ENCODE assay signal across 17 cellular contexts in genomic region chr20:50412499-50412898, GRCh38.
DNase-seq lines count a peak whose midpoint lies in the region; ATAC-seq, FAIRE-seq and TF ChIP-seq lines count a peak whose summit lies in the region.
"Had no signal": no experiment of that assay in that cellular context is flagged by ENCODE, and none has a peak within 500 bp of the region (broad histone marks: within the 10 kb centered on the region; RNA-seq: fewer than 3 reads in every experiment).

No MANE protein-coding gene starts in this region.

- H3K9ac ChIP-seq in H1 (replicated peaks in 1 of 4; ENCODE audit: extremely low read depth in 1 of 4, low read depth in 3 of 4, low read length in 3 of 4) (no peak overlapping the region; a peak in 1 of 7 replicates), rectal smooth muscle tissue (ENCODE audit: low read length) (no peak overlapping the region)

- H3K14ac ChIP-seq in H1 (ENCODE audit: insufficient read length): no peak overlapping the region

- H4K91ac ChIP-seq in H1 (replicated peaks; ENCODE audit: insufficient read length, low read length): no peak overlapping the region

- H3K4me1 ChIP-seq in right atrium auricular region (peaks cover 0 to 48% of the 10 kb centered on the region in 2 donors), heart right ventricle (peaks cover 19 to 62% (median 43%) of the 10 kb centered on the region in 9 donors), H1 (replicated peaks in 1 of 4; ENCODE audit: control insufficient read depth in 3 of 4, insufficient read depth in 4 of 4, low read length in 3 of 4) (peaks cover 3 to 15% (median 7%) of the 10 kb centered on the region in 4 experiments; a peak in 6 of 7 replicates), rectal smooth muscle tissue (ENCODE audit: control insufficient read depth, insufficient read depth, low read length) (peaks cover 17% of the 10 kb centered on the region), uterus (peaks cover 0 to 20% of the 10 kb centered on the region in 2 donors)

- peak overlapping the region; percentile 66; the same call in 1 of the 2 replicates for H2BK20ac ChIP-seq in H1 (ENCODE audit: low read length)

- H3K23ac ChIP-seq in H1 (ENCODE audit: insufficient read length): no peak overlapping the region

- H3K23me2 ChIP-seq in H1 (ENCODE audit: low read depth, low read length): no peaks in the 10 kb centered on the region

- TF ChIP-seq POLR2A in H1 (IDR thresholded peaks at IDR 0.05; ENCODE audit: control extremely low read depth in 1 of 2, low read depth in 2 of 2, low read length in 2 of 2) (no peak), uterus (IDR thresholded peaks at IDR 0.05) (no peak)

- H3K18ac ChIP-seq in H1 (ENCODE audit: extremely low read depth, low read length): peak overlapping the region; percentile 68

- DNase-seq in right atrium auricular region (ENCODE audit: low spot score) (no peak), heart right ventricle (no peak), H1 (ENCODE audit: low read depth in 1 of 2, low spot score in 2 of 2) (no peak), uterus (no peak)
- DNase-seq in activated CD4-positive, alpha-beta T cell treated with anti-CD3 and anti-CD28 coated beads for 1 hour: no peak
- DNase-seq: DMS53, NCI-H1417, NCI-H2029, NCI-H510A, NCI-H82, SHP77 treated with DMSO at 0.1 percent for 48 hours had no signal

- 0 out of 2 replicates have a peak overlapping the region, but pooled peaks have one; percentile 16 for H2AK5ac ChIP-seq in H1 (ENCODE audit: low read depth, low read length)

- H3K79me1 ChIP-seq in H1 (ENCODE audit: low read depth, low read length): no peaks in the 10 kb centered on the region

- no peak overlapping the region for H2AFZ ChIP-seq in H1 (ENCODE audit: low read length)

- H3K27ac ChIP-seq in right atrium auricular region (peak overlapping the region; percentile 46 to 98), heart right ventricle (peak overlapping the region in 5 of 10 donors; percentile 1 to 93 (median 30)), H1 (ENCODE audit: low read depth, low read length) (no peak overlapping the region), rectal smooth muscle tissue (ENCODE audit: low read depth, low read length) (peak overlapping the region; percentile 21), uterus (peak overlapping the region; percentile 58 to 100)
- H3K27ac ChIP-seq: C4-2B had no signal

- peak overlapping the region; percentile 50; the same call in 1 of the 2 replicates for H2BK12ac ChIP-seq in H1 (ENCODE audit: low read depth, low read length)

- TF ChIP-seq RAD21 in H1 (IDR thresholded peaks at IDR 0.05 in 1 of 2, conservative IDR thresholded peaks at IDR 0.05 in 1 of 2; ENCODE audit: low read depth in 2 of 2, low read length in 2 of 2): no peak

- ATAC-seq in heart right ventricle (no peak), HG02938 (IDR thresholded peaks at IDR 0.05; ENCODE audit: unreplicated experiment) (no peak), GM19452 (IDR thresholded peaks at IDR 0.05; ENCODE audit: unreplicated experiment) (no peak)

- H3K4me3 ChIP-seq in right atrium auricular region: no peak overlapping the region
- no peak overlapping the region for H3K4me3 ChIP-seq in heart right ventricle
- no peak overlapping the region for H3K4me3 ChIP-seq in H1 (ENCODE audit: extremely low read depth in 1 of 4, insufficient read depth in 2 of 4, low read depth in 3 of 4, low read length in 4 of 4)
- H3K4me3 ChIP-seq in rectal smooth muscle tissue (ENCODE audit: low read length): no peak overlapping the region
- H3K4me3 ChIP-seq in uterus: no peak overlapping the region
- H3K4me3 ChIP-seq: Peyer's patch had no signal

- no peak overlapping the region for H4K5ac ChIP-seq in H1 (ENCODE audit: insufficient read length, low read depth, low read length)

- intact Hi-C loops in heart right ventricle (cut with DNase I): loop anchor here in 2 of 10 donors (2.0 to 10.0 kb wide), 2 partner anchors 32 to 108 kb away; no protein-coding TSS in a partner anchor
- intact Hi-C loops in uterus (cut with DNase I; ENCODE audit: low total_unique reads): no loop called here

- peak overlapping the region; percentile 59 for H2BK120ac ChIP-seq in H1 (replicated peaks; ENCODE audit: low read depth, low read length)

- H3K27me3 ChIP-seq in right atrium auricular region: no peaks in the 10 kb centered on the region
- no peaks in the 10 kb centered on the region for H3K27me3 ChIP-seq in heart right ventricle
- H3K27me3 ChIP-seq in H1 (replicated peaks in 1 of 4; ENCODE audit: control insufficient read depth in 3 of 4, extremely low read depth in 1 of 4, insufficient read depth in 3 of 4, low read length in 3 of 4): no peaks in the 10 kb centered on the region; a peak in 1 of 7 replicates
- H3K27me3 ChIP-seq in rectal smooth muscle tissue (ENCODE audit: control insufficient read depth, insufficient read depth, low read length): no peaks in the 10 kb centered on the region
- H3K27me3 ChIP-seq in uterus: no peaks in the 10 kb centered on the region
- H3K27me3 ChIP-seq: Peyer's patch had no signal

- FAIRE-seq in H1 (lab: Jason Lieb, UNC): no peak
- FAIRE-seq: A204.1 had no signal

- no peak for TF ChIP-seq EP300 in H1 (IDR thresholded peaks at IDR 0.05; ENCODE audit: borderline replicate concordance in 1 of 2, low read depth in 2 of 2, low read length in 2 of 2)

- peak overlapping the region; percentile 9 to 24; a peak in 2 of 4 replicates for H3K4me2 ChIP-seq in H1 (ENCODE audit: insufficient read depth in 1 of 2, low read depth in 2 of 2, low read length in 2 of 2)

- 86 to 92% methylated on average over 7 of the region's 7 CpGs for WGBS in heart right ventricle, 2 donors
- 83% methylated on average over 7 of the region's 7 CpGs; no CpG with 5 or more reads in 1 of the 2 experiments for WGBS in H1 (ENCODE audit: extremely low coverage in 1 of 2, insufficient coverage in 1 of 2, insufficient read length in 1 of 2, insufficient replicate concordance in 2 of 2, low coverage in 1 of 2, low lambda C conversion rate in 2 of 2, missing lambda C conversion rate in 1 of 2), 2 experiments

- H3K79me2 ChIP-seq in H1 (ENCODE audit: control insufficient read depth in 1 of 2, insufficient read depth in 2 of 2, low read length in 2 of 2): no peaks in the 10 kb centered on the region

- 0 out of 2 replicates have a peak overlapping the region, but pooled peaks have one; percentile 44 for H2BK5ac ChIP-seq in H1 (ENCODE audit: low read depth, low read length)

- CTCF ChIA-PET in H1 (lab: Charles Lee; ENCODE audit: partially characterized antibody): interaction anchor here (1.2 kb wide), 1 partner anchor 10 kb away, joined by 6 read pairs; no protein-coding TSS in a partner anchor

- H3K9me3 ChIP-seq in right atrium auricular region: peaks cover 0 to 9% of the 10 kb centered on the region in 2 donors
- peaks cover 0 to 20% (median 0%) of the 10 kb centered on the region in 11 donors for H3K9me3 ChIP-seq in heart right ventricle
- H3K9me3 ChIP-seq in H1 (ENCODE audit: insufficient read depth in 2 of 2, low read depth in 1 of 2, low read length in 1 of 2): peaks cover 10% of the 10 kb centered on the region in 2 experiments; a peak in 3 of 4 replicates
- no peaks in the 10 kb centered on the region for H3K9me3 ChIP-seq in uterus
- H3K9me3 ChIP-seq: Peyer's patch had no signal

- POLR2A ChIA-PET in H1 (lab: Charles Lee; ENCODE audit: partially characterized antibody): interaction anchor here (1.5 kb wide), 1 partner anchor 9 kb away, joined by 4 read pairs; no protein-coding TSS in a partner anchor

- TF ChIP-seq CTCF in right atrium auricular region (IDR thresholded peaks at IDR 0.05): no peak
- TF ChIP-seq CTCF in heart right ventricle (IDR thresholded peaks at IDR 0.05): no peak
- no peak for TF ChIP-seq CTCF in H1 (IDR thresholded peaks at IDR 0.05; ENCODE audit: control extremely low read depth in 1 of 3, insufficient read depth in 1 of 3, low read depth in 1 of 3, low read length in 3 of 3)
- TF ChIP-seq CTCF in uterus (IDR thresholded peaks at IDR 0.05): no peak

- H3K36me3 ChIP-seq in right atrium auricular region: no peaks in the 10 kb centered on the region
- H3K36me3 ChIP-seq in heart right ventricle: no peaks in the 10 kb centered on the region
- H3K36me3 ChIP-seq in H1 (ENCODE audit: control insufficient read depth in 2 of 4, insufficient read depth in 4 of 4, low read length in 3 of 4): no peaks in the 10 kb centered on the region
- no peaks in the 10 kb centered on the region for H3K36me3 ChIP-seq in rectal smooth muscle tissue (ENCODE audit: control insufficient read depth, insufficient read depth, low read length)
- no peaks in the 10 kb centered on the region for H3K36me3 ChIP-seq in uterus
- H3K36me3 ChIP-seq: Peyer's patch had no signal

- H4K20me1 ChIP-seq in H1 (replicated peaks in 1 of 2; ENCODE audit: control insufficient read depth in 1 of 2, insufficient read depth in 2 of 2, low read length in 2 of 2): no peaks in the 10 kb centered on the region

- no peak overlapping the region; the same call in 1 of the 2 replicates for H2BK15ac ChIP-seq in H1 (ENCODE audit: low read length)

- H3K4ac ChIP-seq in H1 (replicated peaks; ENCODE audit: insufficient read length, low read depth, low read length): no peak overlapping the region

- H4K8ac ChIP-seq in H1 (ENCODE audit: extremely low read depth, insufficient read depth, low read length): no peak overlapping the region

- no peak overlapping the region for H3K56ac ChIP-seq in H1 (replicated peaks; ENCODE audit: insufficient read length, low read depth, low read length)

TF ChIP-seq in H1, 55 proteins besides CTCF, POLR2A, EP300 and RAD21:
- TF ChIP-seq SP1 (IDR thresholded peaks at IDR 0.05; ENCODE audit: low read depth, low read length) (no peak), HDAC2 (IDR thresholded peaks at IDR 0.05; ENCODE audit: borderline replicate concordance in 1 of 2, low read depth in 2 of 2, low read length in 2 of 2) (no peak), CBX5 (IDR thresholded peaks at IDR 0.05; ENCODE audit: low read depth, low read length) (no peak), ZNF274 (IDR thresholded peaks at IDR 0.05; ENCODE audit: borderline replicate concordance, extremely low read depth, low read length) (no peak), CEBPB (IDR thresholded peaks at IDR 0.05; ENCODE audit: low read depth, low read length) (no peak), ASH2L (IDR thresholded peaks at IDR 0.05; ENCODE audit: low read length) (no peak), YY1 (IDR thresholded peaks at IDR 0.05; ENCODE audit: low read depth, low read length) (no peak), GABPA (IDR thresholded peaks at IDR 0.05; ENCODE audit: borderline replicate concordance, insufficient read depth, low read length) (no peak), RXRA (IDR thresholded peaks at IDR 0.05; ENCODE audit: insufficient read depth, low read depth, low read length) (no peak)
